9 cellular contexts compared by ENCODE assay signal in genomic region chr6:42338573-42339218, GRCh38.
DNase-seq lines count a peak whose midpoint lies in the region; ATAC-seq and TF ChIP-seq lines count a peak whose summit lies in the region.
"Had no signal": no experiment of that assay in that cellular context is flagged by ENCODE, and none has a peak within 500 bp of the region (broad histone marks: within the 10 kb centered on the region; RNA-seq: fewer than 3 reads in every experiment).

No MANE protein-coding gene starts in this region.

- H3K4me3 Mint-ChIP-seq in activated naive CD4-positive, alpha-beta T cell treated with anti-CD3 and anti-CD28 coated beads, Interleukin-2, amount 50 U/mL, for 24 hours = no peak overlapping the region
- peak overlapping the region; percentile 30 for H3K4me3 Mint-ChIP-seq in stimulated activated naive CD8-positive, alpha-beta T cell treated with anti-CD3 and anti-CD28 coated beads, Interleukin-15, Interleukin-2, amounts not matched to agents 100 ng/mL and 50 ng/mL, for 24 hours
- no peak overlapping the region for H3K4me3 Mint-ChIP-seq in stimulated activated memory B cell treated with anti-CD40 and anti-IgM and Interleukin-4, amounts not matched to agents 10 μg/mL and 1 μg/mL and 100 μg/mL, for 72 hours
- no peak overlapping the region for H3K4me3 Mint-ChIP-seq in nephron progenitor cell

- peak overlapping the region; percentile 79 for H3K27ac Mint-ChIP-seq in activated naive CD4-positive, alpha-beta T cell treated with anti-CD3 and anti-CD28 coated beads, Interleukin-2, amount 50 U/mL, for 24 hours
- H3K27ac Mint-ChIP-seq in stimulated activated naive CD8-positive, alpha-beta T cell treated with anti-CD3 and anti-CD28 coated beads, Interleukin-15, Interleukin-2, amounts not matched to agents 100 ng/mL and 50 ng/mL, for 24 hours = peak overlapping the region; percentile 96
- no peak overlapping the region for H3K27ac Mint-ChIP-seq in stimulated activated memory B cell treated with anti-CD40 and anti-IgM and Interleukin-4, amounts not matched to agents 10 μg/mL and 1 μg/mL and 100 μg/mL, for 72 hours
- H3K27ac Mint-ChIP-seq in nephron progenitor cell = no peak overlapping the region

- TF ChIP-seq CTCF in nephron progenitor cell (IDR thresholded peaks at IDR 0.05) = no peak

- H3K36me3 Mint-ChIP-seq in activated naive CD4-positive, alpha-beta T cell treated with anti-CD3 and anti-CD28 coated beads, Interleukin-2, amount 50 U/mL, for 24 hours = peaks cover 12% of the 10 kb centered on the region
- H3K36me3 Mint-ChIP-seq in stimulated activated naive CD8-positive, alpha-beta T cell treated with anti-CD3 and anti-CD28 coated beads, Interleukin-15, Interleukin-2, amounts not matched to agents 100 ng/mL and 50 ng/mL, for 24 hours (ENCODE audit: low read depth) = no peaks in the 10 kb centered on the region
- H3K36me3 Mint-ChIP-seq in stimulated activated memory B cell treated with anti-CD40 and anti-IgM and Interleukin-4, amounts not matched to agents 10 μg/mL and 1 μg/mL and 100 μg/mL, for 72 hours = no peaks in the 10 kb centered on the region
- no peaks in the 10 kb centered on the region for H3K36me3 Mint-ChIP-seq in nephron progenitor cell (ENCODE audit: low read depth)

- H3K9me3 Mint-ChIP-seq in activated naive CD4-positive, alpha-beta T cell treated with anti-CD3 and anti-CD28 coated beads, Interleukin-2, amount 50 U/mL, for 24 hours = no peaks in the 10 kb centered on the region
- no peaks in the 10 kb centered on the region for H3K9me3 Mint-ChIP-seq in stimulated activated naive CD8-positive, alpha-beta T cell treated with anti-CD3 and anti-CD28 coated beads, Interleukin-15, Interleukin-2, amounts not matched to agents 100 ng/mL and 50 ng/mL, for 24 hours
- no peaks in the 10 kb centered on the region for H3K9me3 Mint-ChIP-seq in stimulated activated memory B cell treated with anti-CD40 and anti-IgM and Interleukin-4, amounts not matched to agents 10 μg/mL and 1 μg/mL and 100 μg/mL, for 72 hours
- H3K9me3 Mint-ChIP-seq in nephron progenitor cell = no peaks in the 10 kb centered on the region

- DNase-seq in activated naive CD4-positive, alpha-beta T cell treated with anti-CD3 and anti-CD28 coated beads, Interleukin-2, amount 50 U/mL, for 16 hours = no peak
- DNase-seq in ecto neural progenitor cell (ENCODE audit: low spot score) (no peak), nephron progenitor cell (no peak)
- DNase-seq: NCI-H1417 treated with DMSO at 0.1 percent for 48 hours had no signal

- H3K4me1 Mint-ChIP-seq in activated naive CD4-positive, alpha-beta T cell treated with anti-CD3 and anti-CD28 coated beads, Interleukin-2, amount 50 U/mL, for 24 hours = peaks cover 51% of the 10 kb centered on the region
- H3K4me1 Mint-ChIP-seq in stimulated activated naive CD8-positive, alpha-beta T cell treated with anti-CD3 and anti-CD28 coated beads, Interleukin-15, Interleukin-2, amounts not matched to agents 100 ng/mL and 50 ng/mL, for 24 hours (ENCODE audit: low read depth) = peaks cover 50% of the 10 kb centered on the region
- H3K4me1 Mint-ChIP-seq in stimulated activated memory B cell treated with anti-CD40 and anti-IgM and Interleukin-4, amounts not matched to agents 10 μg/mL and 1 μg/mL and 100 μg/mL, for 72 hours = no peaks in the 10 kb centered on the region
- peaks cover 15% of the 10 kb centered on the region for H3K4me1 Mint-ChIP-seq in nephron progenitor cell

- peak; percentile 92 for ATAC-seq in SK-N-SH treated with all-trans-retinoic acid at 6 μM for 48 hours
- peak; percentile 56 for ATAC-seq in esophagus mucosa
- ATAC-seq in stimulated activated memory B cell treated with anti-CD40 and anti-IgM and Interleukin-4, amounts not matched to agents 10 μg/mL and 1 μg/mL and 100 μg/mL, for 72 hours = no peak

- no peaks in the 10 kb centered on the region for H3K27me3 Mint-ChIP-seq in activated naive CD4-positive, alpha-beta T cell treated with anti-CD3 and anti-CD28 coated beads, Interleukin-2, amount 50 U/mL, for 24 hours
- no peaks in the 10 kb centered on the region for H3K27me3 Mint-ChIP-seq in stimulated activated naive CD8-positive, alpha-beta T cell treated with anti-CD3 and anti-CD28 coated beads, Interleukin-15, Interleukin-2, amounts not matched to agents 100 ng/mL and 50 ng/mL, for 24 hours
- peaks cover 8% of the 10 kb centered on the region for H3K27me3 Mint-ChIP-seq in stimulated activated memory B cell treated with anti-CD40 and anti-IgM and Interleukin-4, amounts not matched to agents 10 μg/mL and 1 μg/mL and 100 μg/mL, for 72 hours
- H3K27me3 Mint-ChIP-seq in nephron progenitor cell (ENCODE audit: low read depth, poor library complexity) = peaks cover 11% of the 10 kb centered on the region

TF ChIP-seq in SK-N-SH treated with all-trans-retinoic acid at 6 μM for 48 hours, 23 proteins besides CTCF, POLR2A, EP300 and RAD21:
- TF ChIP-seq CREB5 (CRISPR knock-in tag; IDR thresholded peaks at IDR 0.05; ENCODE audit: low read depth) (no peak), PPARA (CRISPR knock-in tag; IDR thresholded peaks at IDR 0.05; ENCODE audit: borderline replicate concordance) (no peak), TOX (CRISPR knock-in tag; IDR thresholded peaks at IDR 0.05; ENCODE audit: borderline replicate concordance) (no peak), ZFP30 (CRISPR knock-in tag; IDR thresholded peaks at IDR 0.05) (no peak), ZNF8 (CRISPR knock-in tag; IDR thresholded peaks at IDR 0.05) (no peak), CSRNP3 (CRISPR knock-in tag; IDR thresholded peaks at IDR 0.05) (no peak), ZFP3 (CRISPR knock-in tag; IDR thresholded peaks at IDR 0.05) (no peak), ZC3H10 (CRISPR knock-in tag; IDR thresholded peaks at IDR 0.05) (no peak), ARNTL (CRISPR knock-in tag; IDR thresholded peaks at IDR 0.05; ENCODE audit: borderline replicate concordance, low read depth) (no peak), ISL1 (CRISPR knock-in tag; IDR thresholded peaks at IDR 0.05) (no peak), TCF4 (CRISPR knock-in tag; IDR thresholded peaks at IDR 0.05; ENCODE audit: borderline replicate concordance) (no peak), RARB (CRISPR knock-in tag; IDR thresholded peaks at IDR 0.05) (no peak)
- TF ChIP-seq, protein P1, sequence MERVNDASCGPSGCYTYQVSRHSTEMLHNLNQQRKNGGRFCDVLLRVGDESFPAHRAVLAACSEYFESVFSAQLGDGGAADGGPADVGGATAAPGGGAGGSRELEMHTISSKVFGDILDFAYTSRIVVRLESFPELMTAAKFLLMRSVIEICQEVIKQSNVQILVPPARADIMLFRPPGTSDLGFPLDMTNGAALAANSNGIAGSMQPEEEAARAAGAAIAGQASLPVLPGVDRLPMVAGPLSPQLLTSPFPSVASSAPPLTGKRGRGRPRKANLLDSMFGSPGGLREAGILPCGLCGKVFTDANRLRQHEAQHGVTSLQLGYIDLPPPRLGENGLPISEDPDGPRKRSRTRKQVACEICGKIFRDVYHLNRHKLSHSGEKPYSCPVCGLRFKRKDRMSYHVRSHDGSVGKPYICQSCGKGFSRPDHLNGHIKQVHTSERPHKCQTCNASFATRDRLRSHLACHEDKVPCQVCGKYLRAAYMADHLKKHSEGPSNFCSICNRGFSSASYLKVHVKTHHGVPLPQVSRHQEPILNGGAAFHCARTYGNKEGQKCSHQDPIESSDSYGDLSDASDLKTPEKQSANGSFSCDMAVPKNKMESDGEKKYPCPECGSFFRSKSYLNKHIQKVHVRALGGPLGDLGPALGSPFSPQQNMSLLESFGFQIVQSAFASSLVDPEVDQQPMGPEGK (CRISPR knock-in tag; IDR thresholded peaks at IDR 0.05; ENCODE audit: borderline replicate concordance) = no peak

Comparison
In these comparisons a context has a peak if more than half of its experiments do, and no peak if none do; other contexts are left out.
1. H3K27ac Mint-ChIP-seq: peak in activated naive CD4-positive, alpha-beta T cell treated with anti-CD3 and anti-CD28 coated beads, Interleukin-2, amount 50 U/mL, for 24 hours (single experiment) and stimulated activated naive CD8-positive, alpha-beta T cell treated with anti-CD3 and anti-CD28 coated beads, Interleukin-15, Interleukin-2, amounts not matched to agents 100 ng/mL and 50 ng/mL, for 24 hours (single experiment); none in stimulated activated memory B cell treated with anti-CD40 and anti-IgM and Interleukin-4, amounts not matched to agents 10 μg/mL and 1 μg/mL and 100 μg/mL, for 72 hours (single experiment) and nephron progenitor cell (single experiment).